In genomic region chr6:17705428-17705777, GRCh38 we compare ENCODE assay signal across 8 cellular contexts. TPM values are rescaled to one million over a fixed set of nuclear protein-coding genes. Genes with fewer than 3 reads are reported as not detected.
A peak's percentile ranks its signal among the peaks of the same experiment; 100 is the strongest.
DNase-seq lines count a peak whose midpoint lies in the region; ATAC-seq, FAIRE-seq and TF ChIP-seq lines count a peak whose summit lies in the region.

No MANE protein-coding gene starts in this region.

- CTCF ChIA-PET in HepG2 (lab: Yijun Ruan, JAX; ENCODE audit: low intra/inter-chr PET ratio, low total read pairs) = no interaction called here

- no peak for FAIRE-seq in HepG2 (lab: Jason Lieb, UNC)

- peaks cover 13% of the 10 kb centered on the region for H3K36me3 ChIP-seq in DND-41 (ENCODE audit: insufficient read depth, low read length)
- H3K36me3 ChIP-seq in HepG2 (replicated peaks in 1 of 2; ENCODE audit: control insufficient read depth in 1 of 2, insufficient read depth in 2 of 2, low read length in 2 of 2) = no peaks in the 10 kb centered on the region
- no peaks in the 10 kb centered on the region for H3K36me3 ChIP-seq in thyroid gland

- peaks cover 62% of the 10 kb centered on the region for H3K79me2 ChIP-seq in DND-41 (ENCODE audit: insufficient read depth, low read length)
- peaks cover 55% of the 10 kb centered on the region for H3K79me2 ChIP-seq in HepG2 (ENCODE audit: insufficient read depth, low read length)

- peak overlapping the region; percentile 79 for H2AFZ ChIP-seq in DND-41 (ENCODE audit: low read depth, low read length)
- no peak overlapping the region for H2AFZ ChIP-seq in HepG2 (ENCODE audit: low read length)

- intact Hi-C loops in HepG2 (cut with micrococcal nuclease; ENCODE audit: unreplicated experiment) (loop anchor here (5.0 to 10.0 kb wide), 2 partner anchors 103 to 449 kb away; partner anchors contain the start of genes FAM8A1, KDM1B and TPMT), thyroid gland (cut with DNase I) (loop anchor here (10.0 kb wide), 1 partner anchor 101 kb away; the partner anchor contains the start of gene FAM8A1)

- H4K20me1 ChIP-seq in DND-41 (ENCODE audit: insufficient read depth, low read length) = peaks cover 41% of the 10 kb centered on the region
- H4K20me1 ChIP-seq in HepG2 (ENCODE audit: insufficient read depth, low read length) = peaks cover 30% of the 10 kb centered on the region

- H3K9ac ChIP-seq in DND-41 (ENCODE audit: low read depth, low read length) = peak overlapping the region; percentile 100
- H3K9ac ChIP-seq in HepG2 (ENCODE audit: insufficient read depth, low read depth, low read length) = peak overlapping the region; percentile 96

- no peak for ATAC-seq in DND-41 (ENCODE audit: insufficient read depth, low read depth)
- ATAC-seq in HepG2 = peak; percentile 1

- H3K27ac ChIP-seq in DND-41 (ENCODE audit: low read length) (peak overlapping the region; percentile 98), HepG2 (ENCODE audit: extremely low read length, insufficient read depth, low read length) (peak overlapping the region; percentile 94), thyroid gland (peak overlapping the region; percentile 95 to 98 (median 96))

- in situ Hi-C loops in HepG2 (cut with HindIII; ENCODE audit: extremely low pct_ligation_motif_present, low pct_unique_long_range_greater_than_20kb) = no loop called here

- no peaks in the 10 kb centered on the region for H3K9me3 ChIP-seq in DND-41 (ENCODE audit: insufficient read depth, low read length, severe bottlenecking)
- no peaks in the 10 kb centered on the region for H3K9me3 ChIP-seq in HepG2 (ENCODE audit: low read length)
- no peaks in the 10 kb centered on the region for H3K9me3 ChIP-seq in thyroid gland

- no peak for TF ChIP-seq RAD21 in HepG2 (CRISPR knock-in tag; IDR thresholded peaks at IDR 0.05)

- 3% methylated on average over 10 of the region's 10 CpGs for WGBS in HepG2 (ENCODE audit: low lambda C conversion rate)
- 2 to 3% methylated on average over 10 of the region's 10 CpGs for WGBS in thyroid gland, 2 donors

- POLR2A ChIA-PET in HepG2 (lab: Yijun Ruan, JAX) = interaction anchor here (1.2 kb wide), 1 partner anchor 10 kb away, joined by 3 read pairs; no protein-coding TSS in a partner anchor

- TF ChIP-seq POLR2A in HepG2 (IDR thresholded peaks at IDR 0.05; ENCODE audit: insufficient read depth in 1 of 2, low read depth in 2 of 2, low read length in 2 of 2) = no peak
- TF ChIP-seq POLR2A in thyroid gland (IDR thresholded peaks at IDR 0.05) = no peak

- H3K27me3 ChIP-seq in DND-41 (ENCODE audit: insufficient read depth, low read length, poor library complexity) (no peaks in the 10 kb centered on the region), HepG2 (ENCODE audit: control insufficient read depth in 1 of 2, insufficient read depth in 2 of 2, low read length in 2 of 2) (no peaks in the 10 kb centered on the region; a peak in 1 of 5 replicates), thyroid gland (no peaks in the 10 kb centered on the region)

- H3K4me2 ChIP-seq in DND-41 (ENCODE audit: insufficient read depth, low read length) (peak overlapping the region; percentile 63), HepG2 (ENCODE audit: low read depth, low read length) (peak overlapping the region; percentile 96)

- TF ChIP-seq EP300 in HepG2 (IDR thresholded peaks at IDR 0.05; ENCODE audit: low read depth in 2 of 2, low read length in 2 of 2) = no peak
- TF ChIP-seq EP300 in HepG2 (CRISPR knock-in tag; IDR thresholded peaks at IDR 0.05; ENCODE audit: borderline replicate concordance) = no peak

- no TSS peak for BruUV-seq in HepG2 (replicated peaks; lab: Mats Ljungman, UMichigan)

- no peak for DNase-seq in DND-41
- peak; percentile 38 for DNase-seq in H4 (ENCODE audit: low spot score)
- DNase-seq in OCI-M1 (lab: John Stamatoyannopoulos, UW) = peak; percentile 90
- peak; percentile 24 for DNase-seq in cerebellum (ENCODE audit: low spot score)
- DNase-seq in HepG2 (ENCODE audit: low spot score) = peak; percentile 37
- DNase-seq in thyroid gland = peak; percentile 55
- DNase-seq in activated gamma-delta T cell (lab: John Stamatoyannopoulos, UW) = no peak
- no peak for DNase-seq in COR-L47 (lab: John Stamatoyannopoulos, UW)

- H3K4me3 ChIP-seq in DND-41 (ENCODE audit: low read depth in 1 of 2, low read length in 2 of 2) = peak overlapping the region; percentile 88 to 92
- peak overlapping the region; percentile 79 to 86 (median 84) for H3K4me3 ChIP-seq in HepG2 (replicated peaks in 1 of 3; ENCODE audit: insufficient read depth in 1 of 3, low read depth in 2 of 3, low read length in 3 of 3)
- H3K4me3 ChIP-seq in thyroid gland (replicated peaks in 1 of 3) = peak overlapping the region; percentile 43 to 91 (median 90)

- TF ChIP-seq CTCF in DND-41 (IDR thresholded peaks at IDR 0.05; ENCODE audit: borderline replicate concordance, extremely low read depth, low read length, poor library complexity, severe bottlenecking) = peak; percentile 45
- no peak for TF ChIP-seq CTCF in HepG2 (CRISPR knock-in tag; IDR thresholded peaks at IDR 0.05)
- TF ChIP-seq CTCF in thyroid gland (IDR thresholded peaks at IDR 0.05) = no peak

- H3K4me1 ChIP-seq in DND-41 (ENCODE audit: insufficient read depth, low read length) = peaks cover 50% of the 10 kb centered on the region
- H3K4me1 ChIP-seq in HepG2 (ENCODE audit: insufficient read depth, low read length) = peaks cover 58% of the 10 kb centered on the region
- H3K4me1 ChIP-seq in thyroid gland = peaks cover 25 to 38% of the 10 kb centered on the region in 2 donors

TF ChIP-seq in HepG2, 621 proteins besides CTCF, POLR2A, EP300 and RAD21:
- TF ChIP-seq HNRNPK (IDR thresholded peaks at IDR 0.05; ENCODE audit: low read depth, low read length, poor library complexity, severe bottlenecking) (peak; percentile 19), ZNF552 (CRISPR knock-in tag; IDR thresholded peaks at IDR 0.05; ENCODE audit: borderline replicate concordance) (no peak)

RNA-seq across cellular contexts. Expression of gene NUP153, which starts 1.3 kb away (rescaled TPM):
- total RNA-seq in H4 (2014; rRNA removed; shearing (Covaris generic)) = 25.3 and 37.8 TPM in 2 replicates
- total RNA-seq in cerebellum (47.4 TPM), HepG2 (2016; rRNA removed; fragmentation: Illumina TruSeq; extraction: Trizol) (55.2 and 93.0 TPM in 2 replicates), thyroid gland (10 to 100 TPM; 38.0 to 58.6 (median 44.9) TPM)
- total RNA-seq in HepG2 (2016; cell fraction: cytosol; rRNA removed; fragmentation: Illumina TruSeq; extraction: Trizol; ENCODE audit: low read depth) = 10.5 and 11.6 TPM in 2 replicates
- total RNA-seq in HepG2 (2016; cell fraction: insoluble cytoplasmic fraction; rRNA removed; fragmentation: Illumina TruSeq; extraction: Trizol) = 53.1 and 86.9 TPM in 2 replicates
- 26.2 and 29.5 TPM in 2 replicates for total RNA-seq in HepG2 (2016; cell fraction: membrane; rRNA removed; fragmentation: Illumina TruSeq; extraction: Trizol)
- total RNA-seq in HepG2 (2016; cell fraction: nucleus; rRNA removed; fragmentation: Illumina TruSeq; extraction: Trizol) = 55.4 and 57.9 TPM in 2 replicates
- 24.5 and 29.8 TPM in 2 replicates for polyA plus RNA-seq in HepG2 (2011; rRNA removed)
- polyA plus RNA-seq in HepG2 (2011; cell fraction: cytosol; rRNA removed) = 15.6 and 20.2 TPM in 2 replicates
- polyA plus RNA-seq in HepG2 (2011; cell fraction: nucleus; rRNA removed) = 19.1 and 21.8 TPM in 2 replicates
- polyA plus RNA-seq in HepG2 (2012) = 28.8 and 33.6 TPM in 2 replicates
- 1.2 and 1.7 TPM in 2 replicates for polyA plus RNA-seq in HepG2 (2016; cell fraction: cytosol; fragmentation: Illumina TruSeq; extraction: Trizol; ENCODE audit: low read depth)
- 63.9 and 66.2 TPM in 2 replicates for polyA plus RNA-seq in HepG2 (2016; cell fraction: insoluble cytoplasmic fraction; fragmentation: Illumina TruSeq; extraction: Trizol; ENCODE audit: low read depth)
- polyA plus RNA-seq in HepG2 (2016; cell fraction: membrane; fragmentation: Illumina TruSeq; extraction: Trizol; ENCODE audit: low read depth) = 5.1 and 6.2 TPM in 2 replicates
- 50.4 and 54.2 TPM in 2 replicates for polyA plus RNA-seq in HepG2 (2016; cell fraction: nucleus; fragmentation: Illumina TruSeq; extraction: Trizol; ENCODE audit: insufficient read depth, low read depth)
- 43.1 and 56.1 TPM in 2 replicates for polyA minus RNA-seq in HepG2 (2011; rRNA and poly(A)+ RNA removed; ENCODE audit: low replicate concordance)
- polyA minus RNA-seq in HepG2 (2011; cell fraction: cytosol; rRNA and poly(A)+ RNA removed) = 32.8 and 33.8 TPM in 2 replicates
- 47.4 and 49.2 TPM in 2 replicates for polyA minus RNA-seq in HepG2 (2011; cell fraction: nucleus; rRNA and poly(A)+ RNA removed)

Comparison
In these comparisons a context has a peak if more than half of its experiments do, and no peak if none do; other contexts are left out.
1. DNase-seq: peak in H4 (single experiment), OCI-M1 (single experiment), cerebellum (single experiment), HepG2 (single experiment) and thyroid gland (2 of 2); none in DND-41 (single experiment), activated gamma-delta T cell (single experiment) and COR-L47 (single experiment).
2. Peak in every context shown above with its lines, with median percentiles within 50 percentile points of each other: H3K27ac ChIP-seq and H3K4me3 ChIP-seq.